21 cellular contexts compared by ENCODE assay signal in genomic region chrX:79728421-79728820, GRCh38.
A peak's percentile ranks its signal among the peaks of the same experiment; 100 is the strongest.
DNase-seq lines count a peak whose midpoint lies in the region; FAIRE-seq and TF ChIP-seq lines count a peak whose summit lies in the region.
"Had no signal": no experiment of that assay in that cellular context is flagged by ENCODE, and none has a peak within 500 bp of the region (broad histone marks: within the 10 kb centered on the region; RNA-seq: fewer than 3 reads in every experiment).

No MANE protein-coding gene starts in this region.

- no peaks in the 10 kb centered on the region for H3K4me1 Mint-ChIP-seq in astrocyte (ENCODE audit: low read depth, unreplicated experiment)
- H3K4me1 Mint-ChIP-seq: CD4-positive, CD25-positive, alpha-beta regulatory T cell; CD8-positive, alpha-beta memory T cell had no signal

- intact Hi-C loops in mammary epithelial cell (cut with micrococcal nuclease): no loop called here

- in situ Hi-C loops in mammary epithelial cell (cut with MboI; ENCODE audit: low sequenced_read_pairs in 2 of 2): no loop called here

- no peak overlapping the region for H3K9ac ChIP-seq in HUES6 (ENCODE audit: low read length)
- H3K9ac ChIP-seq in astrocyte (ENCODE audit: low read length): no peak overlapping the region
- H3K9ac ChIP-seq in iPS-20b (ENCODE audit: low read depth, low read length): no peak overlapping the region
- no peak overlapping the region for H3K9ac ChIP-seq in mammary epithelial cell (ENCODE audit: insufficient read depth, low read length)

- no peak for TF ChIP-seq POLR2A in suprapubic skin (IDR thresholded peaks at IDR 0.05)

- H3K9me3 Mint-ChIP-seq in astrocyte (ENCODE audit: unreplicated experiment): no peaks in the 10 kb centered on the region

- H3K9me3 ChIP-seq in HUES6 (ENCODE audit: control insufficient read depth, insufficient read depth, low read depth, low read length) (no peaks in the 10 kb centered on the region; the same call in 1 of the 2 replicates), astrocyte (ENCODE audit: insufficient read depth, low read depth, low read length) (no peaks in the 10 kb centered on the region), iPS-20b (ENCODE audit: insufficient read depth, low read depth, low read length) (no peaks in the 10 kb centered on the region), suprapubic skin (no peaks in the 10 kb centered on the region), mammary epithelial cell (replicated peaks; ENCODE audit: insufficient read depth, low read length) (peaks cover 2% of the 10 kb centered on the region)
- H3K9me3 ChIP-seq: BE2C had no signal

- DNase-seq in astrocyte (ENCODE audit: low read depth) (no peak), suprapubic skin (ENCODE audit: low spot score in 2 of 2) (no peak), mammary epithelial cell (no peak), middle frontal gyrus (ENCODE audit: extremely low spot score, low spot score) (no peak)
- DNase-seq: ACHN; BE2C; C1 segment of cervical spinal cord; CD4-positive, CD25-positive, alpha-beta regulatory T cell; CD8-positive, alpha-beta memory T cell; COR-L47; DMS 273 treated with DMSO at 0.1 percent for 48 hours; DMS53; DND-41; EL; GOT3; H9; IMR-90 had no signal

- no peak overlapping the region for H3K4me2 ChIP-seq in astrocyte (ENCODE audit: low read length)
- H3K4me2 ChIP-seq in mammary epithelial cell (ENCODE audit: insufficient read depth, low read depth, low read length): no peak overlapping the region

- H3K4me3 ChIP-seq in HUES6 (ENCODE audit: low read depth, low read length) (no peak overlapping the region), astrocyte (ENCODE audit: insufficient read depth, low read depth, low read length) (no peak overlapping the region), iPS-20b (ENCODE audit: low read length) (peak overlapping the region; percentile 38; the same call in 1 of the 2 replicates), suprapubic skin (no peak overlapping the region), mammary epithelial cell (replicated peaks in 1 of 3; ENCODE audit: insufficient read depth in 1 of 3, low read depth in 2 of 3, low read length in 3 of 3) (no peak overlapping the region)
- H3K4me3 ChIP-seq: K562 had no signal

- H3K4me3 Mint-ChIP-seq in astrocyte (ENCODE audit: unreplicated experiment): no peak overlapping the region
- H3K4me3 Mint-ChIP-seq: CD4-positive, CD25-positive, alpha-beta regulatory T cell; CD8-positive, alpha-beta memory T cell had no signal

- H3K27ac ChIP-seq in HUES6 (ENCODE audit: low read depth, low read length): peak overlapping the region; percentile 85
- no peak overlapping the region for H3K27ac ChIP-seq in astrocyte (ENCODE audit: low read depth, low read length)
- no peak overlapping the region for H3K27ac ChIP-seq in iPS-20b (ENCODE audit: low read length)
- H3K27ac ChIP-seq in suprapubic skin: no peak overlapping the region
- no peak overlapping the region for H3K27ac ChIP-seq in mammary epithelial cell (ENCODE audit: insufficient read depth, low read depth, low read length)

- H3K4me1 ChIP-seq in HUES6 (ENCODE audit: control insufficient read depth, insufficient read depth, low read length): peaks cover 15% of the 10 kb centered on the region; the same call in 1 of the 2 replicates
- no peaks in the 10 kb centered on the region for H3K4me1 ChIP-seq in astrocyte (ENCODE audit: insufficient read depth, low read length)
- H3K4me1 ChIP-seq in iPS-20b (ENCODE audit: insufficient read depth, low read length): peaks cover 14% of the 10 kb centered on the region; the same call in 1 of the 2 replicates
- no peaks in the 10 kb centered on the region for H3K4me1 ChIP-seq in suprapubic skin
- no peaks in the 10 kb centered on the region for H3K4me1 ChIP-seq in mammary epithelial cell (ENCODE audit: insufficient read depth, low read length)
- H3K4me1 ChIP-seq: BE2C had no signal

- H3K27me3 ChIP-seq in HUES6 (ENCODE audit: control insufficient read depth, insufficient read depth, low read length): no peaks in the 10 kb centered on the region; the same call in 1 of the 2 replicates
- no peaks in the 10 kb centered on the region for H3K27me3 ChIP-seq in astrocyte (ENCODE audit: insufficient read depth, low read length)
- H3K27me3 ChIP-seq in iPS-20b (ENCODE audit: insufficient read depth, low read length): no peaks in the 10 kb centered on the region
- no peaks in the 10 kb centered on the region for H3K27me3 ChIP-seq in suprapubic skin
- H3K27me3 ChIP-seq in mammary epithelial cell (ENCODE audit: insufficient read depth, low read length): no peaks in the 10 kb centered on the region
- H3K27me3 ChIP-seq: BE2C had no signal

- WGBS in suprapubic skin: 20% methylated on average over 1 of the region's 1 CpG
- WGBS in mammary epithelial cell (ENCODE audit: low coverage, missing lambda C conversion rate): 8% methylated on average over 1 of the region's 1 CpG

- no TSS peak for BruUV-seq in mammary epithelial cell (replicated peaks; lab: Mats Ljungman, UMichigan)

- H4K20me1 ChIP-seq in astrocyte (ENCODE audit: insufficient read depth, low read length) (no peaks in the 10 kb centered on the region), mammary epithelial cell (ENCODE audit: insufficient read depth, low read length) (no peaks in the 10 kb centered on the region)

- no peaks in the 10 kb centered on the region for H3K36me3 Mint-ChIP-seq in astrocyte (ENCODE audit: low read depth, unreplicated experiment)
- H3K36me3 Mint-ChIP-seq: CD4-positive, CD25-positive, alpha-beta regulatory T cell; CD8-positive, alpha-beta memory T cell had no signal

- no peak overlapping the region for H3K27ac Mint-ChIP-seq in astrocyte (ENCODE audit: unreplicated experiment)
- H3K27ac Mint-ChIP-seq: CD4-positive, CD25-positive, alpha-beta regulatory T cell; CD8-positive, alpha-beta memory T cell had no signal

- H3K27me3 Mint-ChIP-seq in astrocyte (ENCODE audit: low read depth, unreplicated experiment): no peaks in the 10 kb centered on the region
- H3K27me3 Mint-ChIP-seq: CD4-positive, CD25-positive, alpha-beta regulatory T cell; CD8-positive, alpha-beta memory T cell had no signal

- CTCF ChIA-PET in mammary epithelial cell (lab: Charles Lee; ENCODE audit: low non-redundant PET): no interaction called here

- H3K36me3 ChIP-seq in HUES6 (ENCODE audit: control insufficient read depth, insufficient read depth, low read length) (no peaks in the 10 kb centered on the region), astrocyte (ENCODE audit: insufficient read depth, low read length) (no peaks in the 10 kb centered on the region), iPS-20b (ENCODE audit: insufficient read depth, low read depth, low read length) (no peaks in the 10 kb centered on the region), suprapubic skin (no peaks in the 10 kb centered on the region), mammary epithelial cell (ENCODE audit: insufficient read depth, low read length) (no peaks in the 10 kb centered on the region)
- H3K36me3 ChIP-seq: BE2C had no signal

- FAIRE-seq in astrocyte (lab: Jason Lieb, UNC): peak; percentile 5
- FAIRE-seq: GM12891, K562 had no signal

- H3K79me2 ChIP-seq in astrocyte (ENCODE audit: insufficient read depth, low read length) (no peaks in the 10 kb centered on the region), mammary epithelial cell (ENCODE audit: insufficient read depth, low read length) (no peaks in the 10 kb centered on the region)

- dilution Hi-C loops in mammary epithelial cell (cut with HindIII; ENCODE audit: low sequenced_read_pairs): no loop called here

- TF ChIP-seq EP300 in suprapubic skin (IDR thresholded peaks at IDR 0.05): no peak

- H2AFZ ChIP-seq in astrocyte (ENCODE audit: low read depth, low read length) (no peak overlapping the region), mammary epithelial cell (ENCODE audit: low read depth, low read length) (no peak overlapping the region)

- TF ChIP-seq CTCF in astrocyte (IDR thresholded peaks at IDR 0.05; ENCODE audit: insufficient read depth, low read depth, low read length) (no peak), suprapubic skin (IDR thresholded peaks at IDR 0.05) (no peak), mammary epithelial cell (conservative IDR thresholded peaks at IDR 0.05 in 1 of 2, IDR thresholded peaks at IDR 0.05 in 1 of 2; ENCODE audit: extremely low read depth in 1 of 2, insufficient read depth in 1 of 2, low read depth in 1 of 2, low read length in 2 of 2) (no peak)
